8 cellular contexts compared by ENCODE assay signal in genomic region chr7:102125127-102125561, GRCh38.
DNase-seq lines count a peak whose midpoint lies in the region; ATAC-seq lines count a peak whose summit lies in the region.

No MANE protein-coding gene starts in this region.

- no peaks in the 10 kb centered on the region for H3K4me1 Mint-ChIP-seq in activated T-helper 17 cell treated with anti-CD3 and anti-CD28 coated beads, Interleukin-2, amount 50 U/mL, for 72 hours

- peaks cover 5% of the 10 kb centered on the region for H3K36me3 Mint-ChIP-seq in activated T-helper 17 cell treated with anti-CD3 and anti-CD28 coated beads, Interleukin-2, amount 50 U/mL, for 72 hours (ENCODE audit: low read depth)

- H3K27ac Mint-ChIP-seq in activated T-helper 17 cell treated with anti-CD3 and anti-CD28 coated beads, Interleukin-2, amount 50 U/mL, for 72 hours = no peak overlapping the region

- H3K27me3 Mint-ChIP-seq in activated T-helper 17 cell treated with anti-CD3 and anti-CD28 coated beads, Interleukin-2, amount 50 U/mL, for 72 hours = no peaks in the 10 kb centered on the region

- peaks cover 15% of the 10 kb centered on the region for H3K4me1 ChIP-seq in iPS-20b (ENCODE audit: insufficient read depth, low read length)

- ATAC-seq in GM21529 (IDR thresholded peaks at IDR 0.05; ENCODE audit: unreplicated experiment) (peak; percentile 80), left lobe of liver (no peak), HG02884 (IDR thresholded peaks at IDR 0.05; ENCODE audit: unreplicated experiment) (no peak)
- peak; percentile 49 for ATAC-seq in activated T-helper 17 cell treated with anti-CD3 and anti-CD28 coated beads, Interleukin-2, amount 50 U/mL, for 72 hours (replicated peaks)

- H3K9me3 Mint-ChIP-seq in activated T-helper 17 cell treated with anti-CD3 and anti-CD28 coated beads, Interleukin-2, amount 50 U/mL, for 72 hours = no peaks in the 10 kb centered on the region

- no peaks in the 10 kb centered on the region for H3K27me3 ChIP-seq in iPS-20b (ENCODE audit: insufficient read depth, low read length)

- H3K36me3 ChIP-seq in iPS-20b (ENCODE audit: insufficient read depth, low read depth, low read length) = peaks cover 5% of the 10 kb centered on the region

- H3K9ac ChIP-seq in iPS-20b (ENCODE audit: low read depth, low read length) = peak overlapping the region; percentile 5; the same call in 1 of the 2 replicates

- H3K4me3 ChIP-seq in iPS-20b (ENCODE audit: low read length) = no peak overlapping the region

- no peak overlapping the region for H3K27ac ChIP-seq in iPS-20b (ENCODE audit: low read length)

- H3K9me3 ChIP-seq in iPS-20b (ENCODE audit: insufficient read depth, low read depth, low read length) = no peaks in the 10 kb centered on the region

- peak; percentile 45 for DNase-seq in 8988T
- DNase-seq in NK-92 treated with Interleukin-12 subunit alpha and Interleukin-12 subunit beta, amount 100 ng/mL, for 24 hours (lab: John Stamatoyannopoulos, UW) = no peak
- DNase-seq in mesenteric fat pad (ENCODE audit: low spot score) = no peak
- no peak for DNase-seq in left lobe of liver (ENCODE audit: low spot score)

- no peak overlapping the region for H3K4me3 Mint-ChIP-seq in activated T-helper 17 cell treated with anti-CD3 and anti-CD28 coated beads, Interleukin-2, amount 50 U/mL, for 72 hours

Comparison
In these comparisons a context has a peak if more than half of its experiments do, and no peak if none do; other contexts are left out.
1. ATAC-seq: peak in GM21529 (single experiment) and activated T-helper 17 cell treated with anti-CD3 and anti-CD28 coated beads, Interleukin-2, amount 50 U/mL, for 72 hours (single experiment); none in left lobe of liver (single experiment) and HG02884 (single experiment).